22 cellular contexts compared by ENCODE assay signal in the genomic region with DNA sequence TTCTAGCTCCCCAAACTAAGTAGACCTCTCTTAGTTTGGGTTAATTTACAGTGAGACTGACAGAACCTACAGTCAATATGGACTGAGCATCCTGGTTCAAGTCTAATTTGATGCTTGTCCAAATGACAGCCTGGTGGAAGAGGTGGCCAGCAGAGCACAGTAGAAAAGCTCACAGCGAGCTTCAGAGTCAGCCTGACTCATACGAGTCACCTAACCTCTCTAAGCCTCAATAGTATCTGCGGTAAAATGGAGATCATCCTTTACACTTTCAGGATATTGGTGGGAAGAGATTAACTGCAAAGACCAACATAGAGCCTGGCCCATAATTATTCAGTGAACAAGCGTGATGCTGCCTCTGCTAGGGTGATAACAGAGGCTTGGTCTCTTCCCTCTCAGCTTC. TPM values are rescaled to one million over a fixed set of nuclear protein-coding genes. Genes with fewer than 3 reads are reported as not detected.
DNase-seq lines count a peak whose midpoint lies in the region; FAIRE-seq and TF ChIP-seq lines count a peak whose summit lies in the region.
"Had no signal": no experiment of that assay in that cellular context is flagged by ENCODE, and none has a peak within 500 bp of the region (broad histone marks: within the 10 kb centered on the region; RNA-seq: fewer than 3 reads in every experiment).

No MANE protein-coding gene starts in this region.

- TF ChIP-seq CTCF in bronchial epithelial cell (IDR thresholded peaks at IDR 0.05; ENCODE audit: insufficient read depth, low read length, severe bottlenecking): no peak
- no peak for TF ChIP-seq CTCF in WERI-Rb-1 (IDR thresholded peaks at IDR 0.05; ENCODE audit: low read depth, low read length)

- no peak overlapping the region for H3K4me3 ChIP-seq in bronchial epithelial cell (ENCODE audit: low read depth, low read length)
- H3K4me3 ChIP-seq in WERI-Rb-1 (ENCODE audit: low read depth, low read length): no peak overlapping the region
- H3K4me3 ChIP-seq: hepatocyte, transverse colon had no signal

- H3K36me3 ChIP-seq in bronchial epithelial cell (ENCODE audit: control insufficient read depth, insufficient read depth, low read length): no peaks in the 10 kb centered on the region
- H3K36me3 ChIP-seq in WERI-Rb-1: no peaks in the 10 kb centered on the region
- H3K36me3 ChIP-seq: transverse colon had no signal

- H3K27me3 ChIP-seq in bronchial epithelial cell (ENCODE audit: control insufficient read depth, insufficient read depth, low read length) (no peaks in the 10 kb centered on the region), WERI-Rb-1 (ENCODE audit: insufficient read depth, low read depth, severe bottlenecking) (no peaks in the 10 kb centered on the region)
- H3K27me3 ChIP-seq: transverse colon had no signal

- H3K9me3 ChIP-seq in WERI-Rb-1 (ENCODE audit: severe bottlenecking): no peaks in the 10 kb centered on the region
- H3K9me3 ChIP-seq: transverse colon had no signal

- no peak overlapping the region for H3K27ac ChIP-seq in WERI-Rb-1
- H3K27ac ChIP-seq: hepatocyte, transverse colon had no signal

- H3K27me3 Mint-ChIP-seq in activated naive CD4-positive, alpha-beta T cell treated with anti-CD3 and anti-CD28 coated beads, Interleukin-2, amount 50 U/mL, for 24 hours: no peaks in the 10 kb centered on the region
- no peaks in the 10 kb centered on the region for H3K27me3 Mint-ChIP-seq in stimulated activated naive CD8-positive, alpha-beta T cell treated with anti-CD3 and anti-CD28 coated beads, Interleukin-15, Interleukin-2, amounts not matched to agents 100 ng/mL and 50 ng/mL, for 24 hours

- no peaks in the 10 kb centered on the region for H3K9me3 Mint-ChIP-seq in activated naive CD4-positive, alpha-beta T cell treated with anti-CD3 and anti-CD28 coated beads, Interleukin-2, amount 50 U/mL, for 24 hours
- H3K9me3 Mint-ChIP-seq in stimulated activated naive CD8-positive, alpha-beta T cell treated with anti-CD3 and anti-CD28 coated beads, Interleukin-15, Interleukin-2, amounts not matched to agents 100 ng/mL and 50 ng/mL, for 24 hours: no peaks in the 10 kb centered on the region
- H3K9me3 Mint-ChIP-seq: H9 had no signal

- peak overlapping the region; percentile 95 for H3K27ac Mint-ChIP-seq in activated naive CD4-positive, alpha-beta T cell treated with anti-CD3 and anti-CD28 coated beads, Interleukin-2, amount 50 U/mL, for 24 hours
- peak overlapping the region; percentile 78 for H3K27ac Mint-ChIP-seq in stimulated activated naive CD8-positive, alpha-beta T cell treated with anti-CD3 and anti-CD28 coated beads, Interleukin-15, Interleukin-2, amounts not matched to agents 100 ng/mL and 50 ng/mL, for 24 hours
- H3K27ac Mint-ChIP-seq: H9 had no signal

- peaks cover 98% of the 10 kb centered on the region for H3K4me1 Mint-ChIP-seq in activated naive CD4-positive, alpha-beta T cell treated with anti-CD3 and anti-CD28 coated beads, Interleukin-2, amount 50 U/mL, for 24 hours
- H3K4me1 Mint-ChIP-seq in stimulated activated naive CD8-positive, alpha-beta T cell treated with anti-CD3 and anti-CD28 coated beads, Interleukin-15, Interleukin-2, amounts not matched to agents 100 ng/mL and 50 ng/mL, for 24 hours (ENCODE audit: low read depth): peaks cover 94% of the 10 kb centered on the region

- H3K36me3 Mint-ChIP-seq in activated naive CD4-positive, alpha-beta T cell treated with anti-CD3 and anti-CD28 coated beads, Interleukin-2, amount 50 U/mL, for 24 hours: peaks cover 22% of the 10 kb centered on the region
- H3K36me3 Mint-ChIP-seq in stimulated activated naive CD8-positive, alpha-beta T cell treated with anti-CD3 and anti-CD28 coated beads, Interleukin-15, Interleukin-2, amounts not matched to agents 100 ng/mL and 50 ng/mL, for 24 hours (ENCODE audit: low read depth): peaks cover 50% of the 10 kb centered on the region

- FAIRE-seq in bronchial epithelial cell (lab: Jason Lieb, UNC): peak; percentile 18
- FAIRE-seq: TTC549 had no signal

- DNase-seq in activated naive CD4-positive, alpha-beta T cell treated with Interleukin-2 at 50 U/mL for 16 hours: no peak
- DNase-seq in M059J (ENCODE audit: low read depth) (peak; percentile 50), bronchial epithelial cell (ENCODE audit: low read depth) (peak; percentile 23), SKM-1 (lab: John Stamatoyannopoulos, UW; ENCODE audit: unreplicated experiment) (no peak), WERI-Rb-1 (no peak), NCI-H128 (lab: John Stamatoyannopoulos, UW; ENCODE audit: unreplicated experiment) (no peak)
- DNase-seq: central memory CD4-positive, alpha-beta T cell; effector memory CD4-positive, alpha-beta T cell; H9; kidney glomerular epithelial cell; midbrain; MM.1S; NCI-H2029 treated with DMSO at 0.1 percent for 48 hours; NCI-H510A treated with DMSO at 0.1 percent for 48 hours; SIG-M5; stimulated activated CD4-positive, alpha-beta T cell treated with anti-CD3 and anti-CD28 coated beads, Interleukin-2, amount 100 ng/mL, for 48 hours; stimulated activated CD8-positive, alpha-beta memory T cell treated with anti-CD3 and anti-CD28 coated beads, Interleukin-4, amount 100 ng/mL, for 48 hours; transverse colon had no signal

- H3K4me3 Mint-ChIP-seq in activated naive CD4-positive, alpha-beta T cell treated with anti-CD3 and anti-CD28 coated beads, Interleukin-2, amount 50 U/mL, for 24 hours: peak overlapping the region; percentile 4
- no peak overlapping the region for H3K4me3 Mint-ChIP-seq in stimulated activated naive CD8-positive, alpha-beta T cell treated with anti-CD3 and anti-CD28 coated beads, Interleukin-15, Interleukin-2, amounts not matched to agents 100 ng/mL and 50 ng/mL, for 24 hours
- H3K4me3 Mint-ChIP-seq: H9 had no signal

RNA-seq across cellular contexts. Expression of a gene that starts 54.5 kb away (rescaled TPM):
- total RNA-seq in M059J (2014; rRNA removed; shearing (Covaris generic)): 25.3 and 34.5 TPM in 2 replicates
- under 0.01 and 1.1 TPM in 2 replicates for total RNA-seq in bronchial epithelial cell

Comparison
In these comparisons a context has a peak if more than half of its experiments do, and no peak if none do; other contexts are left out.
1. DNase-seq: peak in M059J (single experiment) and bronchial epithelial cell (single experiment); none in activated naive CD4-positive, alpha-beta T cell treated with Interleukin-2 at 50 U/mL for 16 hours (single experiment), SKM-1 (single experiment), WERI-Rb-1 (single experiment) and NCI-H128 (single experiment).
2. RNA of a gene that starts 54.5 kb away (total RNA-seq): 25.3 to 34.5 TPM in M059J; under 0.01 to 1.1 TPM in bronchial epithelial cell; every median in the first group is over 10 times any median in the second.